In the genomic region with DNA sequence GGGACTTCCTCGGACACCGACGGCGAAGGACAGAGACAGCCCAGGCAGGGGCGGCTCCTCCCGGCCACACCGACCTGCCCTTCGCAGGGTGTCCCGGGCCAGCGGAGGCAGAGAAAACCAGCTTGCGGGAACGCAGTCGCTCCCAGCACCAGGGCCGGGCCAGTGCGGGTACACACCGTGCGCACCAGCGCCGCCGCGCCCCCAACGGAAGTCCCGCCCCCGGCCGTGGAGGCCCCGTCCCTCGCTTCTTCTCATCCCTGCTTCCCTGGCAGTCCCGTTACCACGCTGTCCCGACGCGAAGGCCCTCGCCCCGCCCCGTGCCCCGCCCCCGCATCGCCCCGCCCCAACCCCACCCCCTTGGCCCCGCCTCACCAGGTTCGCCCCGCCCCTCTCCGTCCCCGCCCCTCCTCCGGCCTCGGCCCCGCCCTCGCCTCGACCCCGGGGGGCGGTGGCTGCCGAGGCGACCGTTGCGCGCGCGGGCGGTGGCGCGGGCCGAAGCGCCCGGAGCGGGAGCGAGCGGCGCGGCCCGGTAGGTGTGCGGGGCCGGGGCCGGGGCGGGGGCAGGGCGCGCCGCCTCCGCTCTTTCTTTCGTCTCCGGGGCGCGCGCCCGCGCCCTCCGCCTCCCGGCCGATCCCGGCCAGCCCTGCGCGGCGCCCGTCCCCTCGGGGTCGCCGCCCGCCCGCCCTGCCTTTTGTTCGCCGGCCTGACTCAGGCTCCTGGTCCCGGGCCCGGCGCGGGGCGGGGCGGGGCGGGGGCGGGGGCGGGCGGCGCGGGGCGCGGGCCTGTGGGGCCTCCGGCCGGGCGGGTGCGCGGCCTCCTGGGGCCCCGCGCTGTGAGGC, we compare ENCODE assay signal across 1 cellular context.
TF ChIP-seq lines count a peak whose summit lies in the region.

A gene with protein sequence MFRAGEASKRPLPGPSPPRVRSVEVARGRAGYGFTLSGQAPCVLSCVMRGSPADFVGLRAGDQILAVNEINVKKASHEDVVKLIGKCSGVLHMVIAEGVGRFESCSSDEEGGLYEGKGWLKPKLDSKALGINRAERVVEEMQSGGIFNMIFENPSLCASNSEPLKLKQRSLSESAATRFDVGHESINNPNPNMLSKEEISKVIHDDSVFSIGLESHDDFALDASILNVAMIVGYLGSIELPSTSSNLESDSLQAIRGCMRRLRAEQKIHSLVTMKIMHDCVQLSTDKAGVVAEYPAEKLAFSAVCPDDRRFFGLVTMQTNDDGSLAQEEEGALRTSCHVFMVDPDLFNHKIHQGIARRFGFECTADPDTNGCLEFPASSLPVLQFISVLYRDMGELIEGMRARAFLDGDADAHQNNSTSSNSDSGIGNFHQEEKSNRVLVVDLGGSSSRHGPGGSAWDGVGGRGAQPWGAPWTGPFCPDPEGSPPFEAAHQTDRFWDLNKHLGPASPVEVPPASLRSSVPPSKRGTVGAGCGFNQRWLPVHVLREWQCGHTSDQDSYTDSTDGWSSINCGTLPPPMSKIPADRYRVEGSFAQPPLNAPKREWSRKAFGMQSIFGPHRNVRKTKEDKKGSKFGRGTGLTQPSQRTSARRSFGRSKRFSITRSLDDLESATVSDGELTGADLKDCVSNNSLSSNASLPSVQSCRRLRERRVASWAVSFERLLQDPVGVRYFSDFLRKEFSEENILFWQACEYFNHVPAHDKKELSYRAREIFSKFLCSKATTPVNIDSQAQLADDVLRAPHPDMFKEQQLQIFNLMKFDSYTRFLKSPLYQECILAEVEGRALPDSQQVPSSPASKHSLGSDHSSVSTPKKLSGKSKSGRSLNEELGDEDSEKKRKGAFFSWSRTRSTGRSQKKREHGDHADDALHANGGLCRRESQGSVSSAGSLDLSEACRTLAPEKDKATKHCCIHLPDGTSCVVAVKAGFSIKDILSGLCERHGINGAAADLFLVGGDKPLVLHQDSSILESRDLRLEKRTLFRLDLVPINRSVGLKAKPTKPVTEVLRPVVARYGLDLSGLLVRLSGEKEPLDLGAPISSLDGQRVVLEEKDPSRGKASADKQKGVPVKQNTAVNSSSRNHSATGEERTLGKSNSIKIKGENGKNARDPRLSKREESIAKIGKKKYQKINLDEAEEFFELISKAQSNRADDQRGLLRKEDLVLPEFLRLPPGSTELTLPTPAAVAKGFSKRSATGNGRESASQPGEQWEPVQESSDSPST (N-terminal part only) (plus strand): TSS at position 451 of the 839 bp plus-strand sequence. CDS start 23,150 bp downstream, outside the sequence.

TF ChIP-seq in HepG2, 621 proteins besides CTCF, POLR2A, EP300 and RAD21 (continued from another document and continues in another):
- TF ChIP-seq CHD2 (IDR thresholded peaks at IDR 0.05; ENCODE audit: low read depth, low read length) (0 out of 2 replicates have a peak, but pooled peaks have one; percentile 11), ZNF430 (CRISPR knock-in tag; IDR thresholded peaks at IDR 0.05) (0 out of 2 replicates have a peak, but pooled peaks have one; percentile 39), NRL (CRISPR knock-in tag; IDR thresholded peaks at IDR 0.05; ENCODE audit: borderline replicate concordance) (no peak), NFIC (IDR thresholded peaks at IDR 0.05; ENCODE audit: low read length) (no peak), ZNF44 (CRISPR knock-in tag; IDR thresholded peaks at IDR 0.05) (no peak), ZFP82 (CRISPR knock-in tag; IDR thresholded peaks at IDR 0.05; ENCODE audit: borderline replicate concordance) (0 out of 2 replicates have a peak, but pooled peaks have one; percentile 62), SYNCRIP (IDR thresholded peaks at IDR 0.05; ENCODE audit: insufficient read depth, low read depth, low read length) (no peak), MATR3 (CRISPR knock-in tag; IDR thresholded peaks at IDR 0.05) (no peak), ZFP36L1 (CRISPR knock-in tag; IDR thresholded peaks at IDR 0.05) (no peak), HNF4A (CRISPR knock-in tag; IDR thresholded peaks at IDR 0.05) (no peak), ZNF775 (CRISPR knock-in tag; IDR thresholded peaks at IDR 0.05; ENCODE audit: borderline replicate concordance) (no peak), SOX13 (IDR thresholded peaks at IDR 0.05) (peak; percentile 14; the same call in 1 of the 2 replicates), SOX13 (CRISPR knock-in tag; conservative IDR thresholded peaks at IDR 0.05 in 1 of 2, IDR thresholded peaks at IDR 0.05 in 1 of 2) (peak in 1 of 2 experiments; percentile 9; a peak in 1 of 4 replicates), ZNF670 (CRISPR knock-in tag; IDR thresholded peaks at IDR 0.05; ENCODE audit: borderline replicate concordance) (0 out of 2 replicates have a peak, but pooled peaks have one; percentile 31), ZNF782 (CRISPR knock-in tag; IDR thresholded peaks at IDR 0.05; ENCODE audit: borderline replicate concordance) (no peak), XBP1 (CRISPR knock-in tag; IDR thresholded peaks at IDR 0.05) (no peak), ATF7-NPFF (CRISPR knock-in tag; IDR thresholded peaks at IDR 0.05; ENCODE audit: low read depth) (no peak), SNRNP70 (IDR thresholded peaks at IDR 0.05; ENCODE audit: low read depth, low read length) (no peak), MAF1 (CRISPR knock-in tag; IDR thresholded peaks at IDR 0.05; ENCODE audit: borderline replicate concordance) (no peak), CBFB (CRISPR knock-in tag; IDR thresholded peaks at IDR 0.05) (no peak), RFX1 (IDR thresholded peaks at IDR 0.05) (no peak), MBNL3 (CRISPR knock-in tag; conservative IDR thresholded peaks at IDR 0.05) (no peak), FIP1L1 (IDR thresholded peaks at IDR 0.05; ENCODE audit: borderline replicate concordance, insufficient read depth, low read depth, low read length) (no peak), DR1 (CRISPR knock-in tag; IDR thresholded peaks at IDR 0.05) (no peak), ZNF225 (CRISPR knock-in tag; IDR thresholded peaks at IDR 0.05) (no peak), ZNF354B (CRISPR knock-in tag; IDR thresholded peaks at IDR 0.05) (no peak), HOXA7 (CRISPR knock-in tag; IDR thresholded peaks at IDR 0.05) (no peak), ZNF570 (CRISPR knock-in tag; IDR thresholded peaks at IDR 0.05; ENCODE audit: borderline replicate concordance) (no peak), PRMT3 (CRISPR knock-in tag; IDR thresholded peaks at IDR 0.05; ENCODE audit: borderline replicate concordance, low read depth) (no peak), SAFB2 (CRISPR knock-in tag; IDR thresholded peaks at IDR 0.05; ENCODE audit: borderline replicate concordance, low read depth) (peak; percentile 93; the same call in 1 of the 2 replicates), ZNF709 (CRISPR knock-in tag; IDR thresholded peaks at IDR 0.05) (no peak; the same call in 1 of the 2 replicates), MTF1 (CRISPR knock-in tag; IDR thresholded peaks at IDR 0.05) (no peak)
- TF ChIP-seq, protein P1, sequence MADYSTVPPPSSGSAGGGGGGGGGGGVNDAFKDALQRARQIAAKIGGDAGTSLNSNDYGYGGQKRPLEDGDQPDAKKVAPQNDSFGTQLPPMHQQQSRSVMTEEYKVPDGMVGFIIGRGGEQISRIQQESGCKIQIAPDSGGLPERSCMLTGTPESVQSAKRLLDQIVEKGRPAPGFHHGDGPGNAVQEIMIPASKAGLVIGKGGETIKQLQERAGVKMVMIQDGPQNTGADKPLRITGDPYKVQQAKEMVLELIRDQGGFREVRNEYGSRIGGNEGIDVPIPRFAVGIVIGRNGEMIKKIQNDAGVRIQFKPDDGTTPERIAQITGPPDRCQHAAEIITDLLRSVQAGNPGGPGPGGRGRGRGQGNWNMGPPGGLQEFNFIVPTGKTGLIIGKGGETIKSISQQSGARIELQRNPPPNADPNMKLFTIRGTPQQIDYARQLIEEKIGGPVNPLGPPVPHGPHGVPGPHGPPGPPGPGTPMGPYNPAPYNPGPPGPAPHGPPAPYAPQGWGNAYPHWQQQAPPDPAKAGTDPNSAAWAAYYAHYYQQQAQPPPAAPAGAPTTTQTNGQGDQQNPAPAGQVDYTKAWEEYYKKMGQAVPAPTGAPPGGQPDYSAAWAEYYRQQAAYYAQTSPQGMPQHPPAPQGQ (CRISPR knock-in tag; IDR thresholded peaks at IDR 0.05; ENCODE audit: borderline replicate concordance), result no peak
- TF ChIP-seq, protein P2, sequence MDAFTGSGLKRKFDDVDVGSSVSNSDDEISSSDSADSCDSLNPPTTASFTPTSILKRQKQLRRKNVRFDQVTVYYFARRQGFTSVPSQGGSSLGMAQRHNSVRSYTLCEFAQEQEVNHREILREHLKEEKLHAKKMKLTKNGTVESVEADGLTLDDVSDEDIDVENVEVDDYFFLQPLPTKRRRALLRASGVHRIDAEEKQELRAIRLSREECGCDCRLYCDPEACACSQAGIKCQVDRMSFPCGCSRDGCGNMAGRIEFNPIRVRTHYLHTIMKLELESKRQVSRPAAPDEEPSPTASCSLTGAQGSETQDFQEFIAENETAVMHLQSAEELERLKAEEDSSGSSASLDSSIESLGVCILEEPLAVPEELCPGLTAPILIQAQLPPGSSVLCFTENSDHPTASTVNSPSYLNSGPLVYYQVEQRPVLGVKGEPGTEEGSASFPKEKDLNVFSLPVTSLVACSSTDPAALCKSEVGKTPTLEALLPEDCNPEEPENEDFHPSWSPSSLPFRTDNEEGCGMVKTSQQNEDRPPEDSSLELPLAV (CRISPR knock-in tag; conservative IDR thresholded peaks at IDR 0.05; ENCODE audit: low read depth), result no peak
- TF ChIP-seq, protein P3, sequence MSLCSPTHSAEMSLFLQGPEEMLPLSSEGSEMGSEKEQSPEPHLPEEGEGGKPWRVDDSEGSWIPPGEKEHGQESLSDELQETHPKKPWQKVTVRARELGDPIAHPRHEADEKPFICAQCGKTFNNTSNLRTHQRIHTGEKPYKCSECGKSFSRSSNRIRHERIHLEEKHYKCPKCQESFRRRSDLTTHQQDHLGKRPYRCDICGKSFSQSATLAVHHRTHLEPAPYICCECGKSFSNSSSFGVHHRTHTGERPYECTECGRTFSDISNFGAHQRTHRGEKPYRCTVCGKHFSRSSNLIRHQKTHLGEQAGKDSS (CRISPR knock-in tag; IDR thresholded peaks at IDR 0.05; ENCODE audit: borderline replicate concordance, low read depth), result no peak; the same call in 1 of the 2 replicates
- TF ChIP-seq, protein P4, sequence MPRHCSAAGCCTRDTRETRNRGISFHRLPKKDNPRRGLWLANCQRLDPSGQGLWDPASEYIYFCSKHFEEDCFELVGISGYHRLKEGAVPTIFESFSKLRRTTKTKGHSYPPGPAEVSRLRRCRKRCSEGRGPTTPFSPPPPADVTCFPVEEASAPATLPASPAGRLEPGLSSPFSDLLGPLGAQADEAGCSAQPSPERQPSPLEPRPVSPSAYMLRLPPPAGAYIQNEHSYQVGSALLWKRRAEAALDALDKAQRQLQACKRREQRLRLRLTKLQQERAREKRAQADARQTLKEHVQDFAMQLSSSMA (CRISPR knock-in tag; IDR thresholded peaks at IDR 0.05), result no peak
- TF ChIP-seq, protein P5, sequence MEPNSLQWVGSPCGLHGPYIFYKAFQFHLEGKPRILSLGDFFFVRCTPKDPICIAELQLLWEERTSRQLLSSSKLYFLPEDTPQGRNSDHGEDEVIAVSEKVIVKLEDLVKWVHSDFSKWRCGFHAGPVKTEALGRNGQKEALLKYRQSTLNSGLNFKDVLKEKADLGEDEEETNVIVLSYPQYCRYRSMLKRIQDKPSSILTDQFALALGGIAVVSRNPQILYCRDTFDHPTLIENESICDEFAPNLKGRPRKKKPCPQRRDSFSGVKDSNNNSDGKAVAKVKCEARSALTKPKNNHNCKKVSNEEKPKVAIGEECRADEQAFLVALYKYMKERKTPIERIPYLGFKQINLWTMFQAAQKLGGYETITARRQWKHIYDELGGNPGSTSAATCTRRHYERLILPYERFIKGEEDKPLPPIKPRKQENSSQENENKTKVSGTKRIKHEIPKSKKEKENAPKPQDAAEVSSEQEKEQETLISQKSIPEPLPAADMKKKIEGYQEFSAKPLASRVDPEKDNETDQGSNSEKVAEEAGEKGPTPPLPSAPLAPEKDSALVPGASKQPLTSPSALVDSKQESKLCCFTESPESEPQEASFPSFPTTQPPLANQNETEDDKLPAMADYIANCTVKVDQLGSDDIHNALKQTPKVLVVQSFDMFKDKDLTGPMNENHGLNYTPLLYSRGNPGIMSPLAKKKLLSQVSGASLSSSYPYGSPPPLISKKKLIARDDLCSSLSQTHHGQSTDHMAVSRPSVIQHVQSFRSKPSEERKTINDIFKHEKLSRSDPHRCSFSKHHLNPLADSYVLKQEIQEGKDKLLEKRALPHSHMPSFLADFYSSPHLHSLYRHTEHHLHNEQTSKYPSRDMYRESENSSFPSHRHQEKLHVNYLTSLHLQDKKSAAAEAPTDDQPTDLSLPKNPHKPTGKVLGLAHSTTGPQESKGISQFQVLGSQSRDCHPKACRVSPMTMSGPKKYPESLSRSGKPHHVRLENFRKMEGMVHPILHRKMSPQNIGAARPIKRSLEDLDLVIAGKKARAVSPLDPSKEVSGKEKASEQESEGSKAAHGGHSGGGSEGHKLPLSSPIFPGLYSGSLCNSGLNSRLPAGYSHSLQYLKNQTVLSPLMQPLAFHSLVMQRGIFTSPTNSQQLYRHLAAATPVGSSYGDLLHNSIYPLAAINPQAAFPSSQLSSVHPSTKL (CRISPR knock-in tag; IDR thresholded peaks at IDR 0.05), result no peak; the same call in 1 of the 2 replicates
- TF ChIP-seq, protein P6, sequence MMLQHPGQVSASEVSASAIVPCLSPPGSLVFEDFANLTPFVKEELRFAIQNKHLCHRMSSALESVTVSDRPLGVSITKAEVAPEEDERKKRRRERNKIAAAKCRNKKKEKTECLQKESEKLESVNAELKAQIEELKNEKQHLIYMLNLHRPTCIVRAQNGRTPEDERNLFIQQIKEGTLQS (CRISPR knock-in tag; IDR thresholded peaks at IDR 0.05), result no peak
- TF ChIP-seq, protein P7, sequence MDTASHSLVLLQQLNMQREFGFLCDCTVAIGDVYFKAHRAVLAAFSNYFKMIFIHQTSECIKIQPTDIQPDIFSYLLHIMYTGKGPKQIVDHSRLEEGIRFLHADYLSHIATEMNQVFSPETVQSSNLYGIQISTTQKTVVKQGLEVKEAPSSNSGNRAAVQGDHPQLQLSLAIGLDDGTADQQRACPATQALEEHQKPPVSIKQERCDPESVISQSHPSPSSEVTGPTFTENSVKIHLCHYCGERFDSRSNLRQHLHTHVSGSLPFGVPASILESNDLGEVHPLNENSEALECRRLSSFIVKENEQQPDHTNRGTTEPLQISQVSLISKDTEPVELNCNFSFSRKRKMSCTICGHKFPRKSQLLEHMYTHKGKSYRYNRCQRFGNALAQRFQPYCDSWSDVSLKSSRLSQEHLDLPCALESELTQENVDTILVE (CRISPR knock-in tag; IDR thresholded peaks at IDR 0.05), result 0 out of 2 replicates have a peak, but pooled peaks have one; percentile 4
